31 cellular contexts compared by ENCODE assay signal in the genomic region with DNA sequence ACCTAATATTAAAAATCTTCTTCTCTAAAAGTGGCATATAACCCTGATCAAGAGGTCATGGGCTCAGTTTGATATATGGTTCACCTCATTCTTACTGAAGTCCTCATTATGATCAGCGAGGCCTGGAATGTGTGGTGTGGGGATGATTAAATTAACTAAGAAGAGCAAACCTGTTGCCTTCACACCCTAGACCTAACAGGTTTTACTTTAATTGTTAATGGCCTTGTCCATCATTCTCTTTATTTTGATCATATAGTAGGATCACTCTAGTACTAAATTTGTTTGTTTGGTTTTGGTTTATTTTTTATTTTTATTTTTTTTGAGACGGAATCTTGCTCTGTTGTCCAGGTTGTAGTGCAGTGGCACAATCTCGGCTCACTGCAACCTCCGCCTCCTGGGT. TPM values are rescaled to one million over a fixed set of nuclear protein-coding genes. Genes with fewer than 3 reads are reported as not detected.
A peak's percentile ranks its signal among the peaks of the same experiment; 100 is the strongest.
DNase-seq lines count a peak whose midpoint lies in the region; TF ChIP-seq lines count a peak whose summit lies in the region.
"Had no signal": no experiment of that assay in that cellular context is flagged by ENCODE, and none has a peak within 500 bp of the region (broad histone marks: within the 10 kb centered on the region; RNA-seq: fewer than 3 reads in every experiment).

No MANE protein-coding gene starts in this region.

- peaks cover 13% of the 10 kb centered on the region for H3K36me3 Mint-ChIP-seq in endothelial cell (ENCODE audit: low read depth, unreplicated experiment)

- CTCF ChIA-PET in HEK293 (lab: Yijun Ruan, JAX), result no interaction called here

- peaks cover 32% of the 10 kb centered on the region for H3K4me1 Mint-ChIP-seq in endothelial cell (ENCODE audit: unreplicated experiment)
- H3K4me1 Mint-ChIP-seq: B cell, CD14-positive monocyte had no signal

- TF ChIP-seq CTCF in HEK293 (tag by site-specific recombination; IDR thresholded peaks at IDR 0.05) (no peak), endothelial cell (IDR thresholded peaks at IDR 0.05; ENCODE audit: unreplicated experiment) (no peak), GM20000 (IDR thresholded peaks at IDR 0.05; ENCODE audit: extremely low read depth, missing control alignments) (no peak), GM10266 (IDR thresholded peaks at IDR 0.05; ENCODE audit: control insufficient read depth, insufficient read depth, low read depth, missing control alignments) (no peak)

- peak overlapping the region; percentile 9 for H3K27ac Mint-ChIP-seq in endothelial cell (ENCODE audit: unreplicated experiment)
- H3K27ac Mint-ChIP-seq: B cell; CD4-positive, alpha-beta memory T cell; CD4-positive, alpha-beta T cell; CD4-positive, CD25-positive, alpha-beta regulatory T cell; CD8-positive, alpha-beta memory T cell; CD8-positive, alpha-beta T cell had no signal

- H3K9me3 Mint-ChIP-seq in endothelial cell (ENCODE audit: unreplicated experiment), result no peaks in the 10 kb centered on the region
- H3K9me3 Mint-ChIP-seq: CD14-positive monocyte; CD4-positive, alpha-beta memory T cell; CD4-positive, alpha-beta T cell; CD4-positive, CD25-positive, alpha-beta regulatory T cell; CD8-positive, alpha-beta memory T cell; CD8-positive, alpha-beta T cell had no signal

- peaks cover 2% of the 10 kb centered on the region for H3K27me3 Mint-ChIP-seq in endothelial cell (ENCODE audit: unreplicated experiment)
- H3K27me3 Mint-ChIP-seq: B cell; CD4-positive, alpha-beta memory T cell; CD4-positive, alpha-beta T cell; CD4-positive, CD25-positive, alpha-beta regulatory T cell; CD8-positive, alpha-beta memory T cell had no signal

- peaks cover 5% of the 10 kb centered on the region; the same call in 1 of the 2 replicates for H3K4me1 ChIP-seq in HEK293 (ENCODE audit: control insufficient read depth, insufficient read depth, low read length)
- H3K4me1 ChIP-seq: BLaER1; BLaER1 treated with 17β-estradiol and CSF1 and Interleukin-3, amounts not matched to agents 10 nM and 100 nM; Caco-2 had no signal

- POLR2A ChIA-PET in HEK293 (lab: Yijun Ruan, JAX), result no interaction called here

- H3K9me3 ChIP-seq in HEK293 (ENCODE audit: control insufficient read depth, insufficient read depth, low read depth, low read length), result no peaks in the 10 kb centered on the region
- H3K9me3 ChIP-seq: A549; BE2C; BLaER1; BLaER1 treated with 17β-estradiol and CSF1 and Interleukin-3, amounts not matched to agents 10 nM and 100 nM; Caco-2 had no signal

- H3K27ac ChIP-seq in HEK293 (ENCODE audit: extremely low read depth, low read depth, low read length), result no peak overlapping the region
- H3K27ac ChIP-seq: 22Rv1; A549; BLaER1; BLaER1 treated with 17β-estradiol and CSF1 and Interleukin-3, amounts not matched to agents 10 nM and 100 nM; C4-2B had no signal

- no peak for DNase-seq in endothelial cell (ENCODE audit: low spot score)
- no peak for DNase-seq in GM20000 (ENCODE audit: low spot score)
- no peak for DNase-seq in GM10266 (ENCODE audit: extremely low spot score)
- DNase-seq: 8988T; ACHN; AML-193; BE2C; C1 segment of cervical spinal cord; Caco-2; Calu3; CD4-positive, alpha-beta memory T cell; CD4-positive, alpha-beta T cell; CD4-positive, CD25-positive, alpha-beta regulatory T cell; CD8-positive, alpha-beta memory T cell; CD8-positive, alpha-beta T cell; COR-L47; DMS 273 treated with DMSO at 0.1 percent for 48 hours; DMS153; DMS53; DMS79; DMS79 treated with DMSO at 0.1 percent for 48 hours; DND-41; EL had no signal

- H3K4me3 ChIP-seq in HEK293 (ENCODE audit: low read depth, low read length), result no peak overlapping the region
- H3K4me3 ChIP-seq: A549; BLaER1; BLaER1 treated with 17β-estradiol and CSF1 and Interleukin-3, amounts not matched to agents 10 nM and 100 nM had no signal

- no peak overlapping the region for H3K4me3 Mint-ChIP-seq in endothelial cell (ENCODE audit: unreplicated experiment)
- H3K4me3 Mint-ChIP-seq: B cell; CD14-positive monocyte; CD4-positive, alpha-beta memory T cell; CD4-positive, alpha-beta T cell; CD4-positive, CD25-positive, alpha-beta regulatory T cell; CD8-positive, alpha-beta memory T cell; CD8-positive, alpha-beta T cell had no signal

- peaks cover 37 to 70% of the 10 kb centered on the region in 2 experiments for H3K36me3 ChIP-seq in HEK293 (ENCODE audit: control insufficient read depth in 2 of 2, insufficient read depth in 1 of 2, low read length in 2 of 2)

TF ChIP-seq in HEK293, 187 proteins besides CTCF, POLR2A, EP300 and RAD21:
- TF ChIP-seq ZNF707 (tag by site-specific recombination; IDR thresholded peaks at IDR 0.05), result no peak
- peak; percentile 56; the same call in 1 of the 2 replicates for TF ChIP-seq SCRT1 (tag by site-specific recombination; IDR thresholded peaks at IDR 0.05; ENCODE audit: borderline replicate concordance)
- TF ChIP-seq SCRT2 (tag by site-specific recombination; IDR thresholded peaks at IDR 0.05), result peak; percentile 79

RNA-seq across cellular contexts. Expression of gene VEZT, which starts 43.5 kb away (rescaled TPM):
- total RNA-seq in endothelial cell (ENCODE audit: unreplicated experiment), result 89.9 TPM

RNA-seq across cellular contexts. Expression of gene FGD6, which starts 43.8 kb away (rescaled TPM):
- 35.4 TPM for total RNA-seq in endothelial cell (ENCODE audit: unreplicated experiment)
